10 cellular contexts compared by ENCODE assay signal in genomic region chr2:178863856-178864620, GRCh38. TPM values are rescaled to one million over a fixed set of nuclear protein-coding genes. Genes with fewer than 3 reads are reported as not detected.
DNase-seq lines count a peak whose midpoint lies in the region; ATAC-seq, FAIRE-seq and TF ChIP-seq lines count a peak whose summit lies in the region.
"Had no signal": no experiment of that assay in that cellular context is flagged by ENCODE, and none has a peak within 500 bp of the region (broad histone marks: within the 10 kb centered on the region; RNA-seq: fewer than 3 reads in every experiment).

No MANE protein-coding gene starts in this region.

- no peaks in the 10 kb centered on the region for H3K9me3 Mint-ChIP-seq in chondrocyte (ENCODE audit: low read depth)
- no peaks in the 10 kb centered on the region for H3K9me3 Mint-ChIP-seq in type B pancreatic cell

- H3K27ac Mint-ChIP-seq in chondrocyte (ENCODE audit: unreplicated experiment) (peak overlapping the region; percentile 86), type B pancreatic cell (no peak overlapping the region)

- H3K4me3 ChIP-seq in skeletal muscle tissue (ENCODE audit: low read length in 3 of 3) = peak overlapping the region; percentile 56 to 66 (median 60)

- peak; percentile 78 for DNase-seq in M059J (ENCODE audit: low read depth)
- DNase-seq in chondrocyte (ENCODE audit: low spot score) = no peak
- DNase-seq in iris pigment epithelial cell (ENCODE audit: low read depth) = peak; percentile 18
- no peak for DNase-seq in GM10266 (ENCODE audit: extremely low spot score)
- DNase-seq in type B pancreatic cell (ENCODE audit: extremely low spot score, unreplicated experiment) = no peak
- DNase-seq in RCC 7860 (ENCODE audit: low spot score) = no peak
- DNase-seq: NCI-H1436 treated with DMSO at 0.1 percent for 48 hours had no signal

- H3K4me1 Mint-ChIP-seq in chondrocyte (ENCODE audit: low read depth) = peaks cover 8% of the 10 kb centered on the region
- peaks cover 22% of the 10 kb centered on the region for H3K4me1 Mint-ChIP-seq in type B pancreatic cell (ENCODE audit: unreplicated experiment)

- H3K27ac ChIP-seq in skeletal muscle tissue (ENCODE audit: low read depth, low read length) = peak overlapping the region; percentile 98

- H3K4me3 Mint-ChIP-seq in chondrocyte (ENCODE audit: unreplicated experiment) (peak overlapping the region; percentile 25), type B pancreatic cell (no peak overlapping the region)

- H3K4me1 ChIP-seq in skeletal muscle tissue (ENCODE audit: control insufficient read depth in 3 of 3, insufficient read depth in 3 of 3, low read length in 3 of 3) = peaks cover 26 to 50% (median 39%) of the 10 kb centered on the region in 3 donors

- TF ChIP-seq CTCF in chondrocyte (IDR thresholded peaks at IDR 0.05) = no peak
- no peak for TF ChIP-seq CTCF in GM10266 (IDR thresholded peaks at IDR 0.05; ENCODE audit: control insufficient read depth, insufficient read depth, low read depth, missing control alignments)
- TF ChIP-seq CTCF in type B pancreatic cell (conservative IDR thresholded peaks at IDR 0.05) = no peak

- FAIRE-seq in RCC 7860 (lab: Jason Lieb, UNC) = no peak

- H3K27me3 ChIP-seq in skeletal muscle tissue (ENCODE audit: control insufficient read depth in 3 of 3, insufficient read depth in 3 of 3, low read length in 3 of 3) = no peaks in the 10 kb centered on the region

- ATAC-seq in GM18861 (IDR thresholded peaks at IDR 0.05; ENCODE audit: unreplicated experiment) = no peak
- ATAC-seq: left colon had no signal

- H3K36me3 Mint-ChIP-seq in chondrocyte (ENCODE audit: low read depth) = no peaks in the 10 kb centered on the region
- H3K36me3 Mint-ChIP-seq in type B pancreatic cell = no peaks in the 10 kb centered on the region

- H3K9me3 ChIP-seq in skeletal muscle tissue (ENCODE audit: control insufficient read depth in 3 of 3, low read length in 3 of 3) = no peaks in the 10 kb centered on the region

- H3K36me3 ChIP-seq in skeletal muscle tissue (ENCODE audit: control insufficient read depth in 3 of 3, insufficient read depth in 3 of 3, low read length in 3 of 3) = no peaks in the 10 kb centered on the region

- peak overlapping the region; percentile 72 to 82 (median 79) for H3K9ac ChIP-seq in skeletal muscle tissue (ENCODE audit: low read depth in 1 of 3, low read length in 3 of 3)

- H3K27me3 Mint-ChIP-seq in chondrocyte (ENCODE audit: low read depth) = peaks cover 4% of the 10 kb centered on the region
- no peaks in the 10 kb centered on the region for H3K27me3 Mint-ChIP-seq in type B pancreatic cell

RNA-seq across cellular contexts. Expression of gene TTN, which starts 56.8 kb away (rescaled TPM):
- 0.52 and 0.71 TPM in 2 replicates for total RNA-seq in M059J (2014; rRNA removed; shearing (Covaris generic))
- total RNA-seq in chondrocyte (not detected in 3 replicates), skeletal muscle tissue (2,245 TPM), type B pancreatic cell (ENCODE audit: low replicate concordance) (4.2 and 5.6 TPM in 2 replicates)

Comparison
In these comparisons a context has a peak if more than half of its experiments do, and no peak if none do; other contexts are left out.
1. DNase-seq: peak in M059J (single experiment) and iris pigment epithelial cell (single experiment); none in chondrocyte (single experiment), GM10266 (single experiment), type B pancreatic cell (single experiment) and RCC 7860 (single experiment).
2. RNA of gene TTN, which starts 56.8 kb away (total RNA-seq): 2,245 TPM in skeletal muscle tissue (single experiment); 4.2 to 5.6 TPM in type B pancreatic cell, 0.52 to 0.71 TPM in M059J and not detected in chondrocyte; every median in the first group is over 100 times any median in the second.